In the genomic region with DNA sequence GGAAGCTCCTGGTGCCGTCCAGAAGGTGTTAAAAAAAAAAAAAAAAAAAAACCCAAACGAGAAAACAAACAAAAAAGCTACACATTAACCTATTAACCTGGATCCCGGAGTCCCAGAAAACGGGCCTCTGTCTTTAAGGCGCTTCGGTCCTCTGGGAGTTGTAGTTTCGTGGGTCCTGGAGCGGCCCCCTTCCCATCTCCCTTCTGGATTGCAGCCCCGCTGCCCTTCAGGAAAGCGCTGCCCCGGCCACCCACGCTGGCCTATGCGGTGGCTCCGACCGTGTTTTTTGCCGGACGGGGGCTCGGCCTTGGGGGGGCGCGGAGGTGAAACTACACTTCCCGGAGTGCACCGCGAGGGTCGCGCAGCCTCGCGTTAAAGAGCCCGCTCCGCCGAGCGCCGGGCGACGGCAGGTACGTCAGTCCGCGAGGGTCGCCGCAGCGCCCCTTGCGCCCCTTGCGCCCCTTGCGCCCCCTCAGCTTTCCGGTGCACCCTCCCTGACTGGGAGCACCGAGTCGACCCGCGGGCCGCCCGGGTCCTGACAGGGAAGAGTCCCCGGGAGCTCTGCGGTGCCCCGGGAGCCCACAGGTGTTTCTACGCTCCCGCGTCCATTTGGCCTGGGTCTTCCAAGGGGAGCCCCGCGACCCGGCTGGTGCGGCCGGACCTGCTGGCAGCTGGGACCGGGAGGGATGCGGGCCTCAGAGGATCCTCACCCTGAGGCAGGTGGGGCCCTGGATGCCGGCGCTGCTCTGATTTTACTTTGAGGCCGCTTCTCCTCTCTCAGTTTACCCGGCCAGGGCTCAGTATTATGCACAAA, we compare ENCODE assay signal across 1 cellular context.
TF ChIP-seq lines count a peak whose summit lies in the region.

A gene (plus strand): TSS at position 375 of the 814 bp plus-strand sequence. CDS start 8,596 bp downstream, outside the sequence.

TF ChIP-seq in A549, 52 proteins besides CTCF, POLR2A, EP300 and RAD21 (continued from another document):
- TF ChIP-seq ZNF302 (CRISPR knock-in tag; IDR thresholded peaks at IDR 0.05) (0 out of 2 replicates have a peak, but pooled peaks have one; percentile 40), HEYL (CRISPR knock-in tag; IDR thresholded peaks at IDR 0.05) (no peak), SREBF2 (IDR thresholded peaks at IDR 0.05) (no peak), BHLHE40 (IDR thresholded peaks at IDR 0.05; ENCODE audit: low read depth, low read length) (no peak), PHF8 (IDR thresholded peaks at IDR 0.05; ENCODE audit: borderline replicate concordance, low read depth) (0 out of 2 replicates have a peak, but pooled peaks have one; percentile 15), POLR2AphosphoS2 (conservative IDR thresholded peaks at IDR 0.05; ENCODE audit: low read length) (no peak), MAFK (IDR thresholded peaks at IDR 0.05; ENCODE audit: partially characterized antibody) (no peak), HOXB5 (CRISPR knock-in tag; IDR thresholded peaks at IDR 0.05) (peak; percentile 82), KDM5A (IDR thresholded peaks at IDR 0.05) (0 out of 2 replicates have a peak, but pooled peaks have one; percentile 14), HOXB13 (CRISPR knock-in tag; IDR thresholded peaks at IDR 0.05; ENCODE audit: low read depth) (peak; percentile 71), CHD2 (IDR thresholded peaks at IDR 0.05; ENCODE audit: low read length, partially characterized antibody) (peak; percentile 45), NR3C1 (IDR thresholded peaks at IDR 0.05) (no peak)
- TF ChIP-seq, protein P1, sequence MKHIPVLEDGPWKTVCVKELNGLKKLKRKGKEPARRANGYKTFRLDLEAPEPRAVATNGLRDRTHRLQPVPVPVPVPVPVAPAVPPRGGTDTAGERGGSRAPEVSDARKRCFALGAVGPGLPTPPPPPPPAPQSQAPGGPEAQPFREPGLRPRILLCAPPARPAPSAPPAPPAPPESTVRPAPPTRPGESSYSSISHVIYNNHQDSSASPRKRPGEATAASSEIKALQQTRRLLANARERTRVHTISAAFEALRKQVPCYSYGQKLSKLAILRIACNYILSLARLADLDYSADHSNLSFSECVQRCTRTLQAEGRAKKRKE (CRISPR knock-in tag; IDR thresholded peaks at IDR 0.05; ENCODE audit: low read depth), result 0 out of 2 replicates have a peak, but pooled peaks have one; percentile 23
- TF ChIP-seq, protein P2, sequence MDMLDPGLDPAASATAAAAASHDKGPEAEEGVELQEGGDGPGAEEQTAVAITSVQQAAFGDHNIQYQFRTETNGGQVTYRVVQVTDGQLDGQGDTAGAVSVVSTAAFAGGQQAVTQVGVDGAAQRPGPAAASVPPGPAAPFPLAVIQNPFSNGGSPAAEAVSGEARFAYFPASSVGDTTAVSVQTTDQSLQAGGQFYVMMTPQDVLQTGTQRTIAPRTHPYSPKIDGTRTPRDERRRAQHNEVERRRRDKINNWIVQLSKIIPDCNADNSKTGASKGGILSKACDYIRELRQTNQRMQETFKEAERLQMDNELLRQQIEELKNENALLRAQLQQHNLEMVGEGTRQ (IDR thresholded peaks at IDR 0.05), result no peak
- TF ChIP-seq, protein P3, sequence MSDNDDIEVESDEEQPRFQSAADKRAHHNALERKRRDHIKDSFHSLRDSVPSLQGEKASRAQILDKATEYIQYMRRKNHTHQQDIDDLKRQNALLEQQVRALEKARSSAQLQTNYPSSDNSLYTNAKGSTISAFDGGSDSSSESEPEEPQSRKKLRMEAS (IDR thresholded peaks at IDR 0.05), result peak; percentile 63
